Comparison of ENCODE assay signal across 13 cellular contexts in genomic region chr1:118101445-118101844, GRCh38.
A peak's percentile ranks its signal among the peaks of the same experiment; 100 is the strongest.
DNase-seq lines count a peak whose midpoint lies in the region; ATAC-seq, FAIRE-seq and TF ChIP-seq lines count a peak whose summit lies in the region.
"Had no signal": no experiment of that assay in that cellular context is flagged by ENCODE, and none has a peak within 500 bp of the region (broad histone marks: within the 10 kb centered on the region; RNA-seq: fewer than 3 reads in every experiment).

No MANE protein-coding gene starts in this region.

- DNase-seq in AG08395 (ENCODE audit: low spot score): peak; percentile 73
- DNase-seq in GM04504 (ENCODE audit: low read depth): peak; percentile 82
- peak; percentile 92 to 93 for DNase-seq in SJSA1 (ENCODE audit: low read depth in 1 of 2, low spot score in 2 of 2)
- DNase-seq in kidney tubule cell (ENCODE audit: low spot score): peak; percentile 28
- no peak for DNase-seq in ascending aorta (ENCODE audit: low spot score in 2 of 2)
- DNase-seq in frontal cortex (ENCODE audit: low spot score in 2 of 2): no peak
- DNase-seq: activated naive CD4-positive, alpha-beta T cell; effector memory CD4-positive, alpha-beta T cell; upper lobe of right lung had no signal

- H3K4me3 ChIP-seq in SJSA1 (no peak overlapping the region), ascending aorta (no peak overlapping the region)
- H3K4me3 ChIP-seq: BLaER1, upper lobe of right lung had no signal

- intact Hi-C loops in ascending aorta (cut with DNase I): no loop called here

- no peaks in the 10 kb centered on the region for H3K27me3 ChIP-seq in SJSA1 (replicated peaks)
- H3K27me3 ChIP-seq in ascending aorta: no peaks in the 10 kb centered on the region
- H3K27me3 ChIP-seq: BLaER1, upper lobe of right lung had no signal

- H3K27ac ChIP-seq in SJSA1 (peak overlapping the region; percentile 75), ascending aorta (no peak overlapping the region)
- H3K27ac ChIP-seq: BLaER1, upper lobe of right lung had no signal

- no peak for FAIRE-seq in frontal cortex (lab: Jason Lieb, UNC)
- FAIRE-seq: TTC549 had no signal

- H3K9me3 ChIP-seq in SJSA1 (replicated peaks): no peaks in the 10 kb centered on the region
- no peaks in the 10 kb centered on the region for H3K9me3 ChIP-seq in ascending aorta
- H3K9me3 ChIP-seq: BLaER1, upper lobe of right lung had no signal

- no peaks in the 10 kb centered on the region for H3K36me3 ChIP-seq in SJSA1
- H3K36me3 ChIP-seq in ascending aorta: no peaks in the 10 kb centered on the region
- H3K36me3 ChIP-seq: BLaER1, upper lobe of right lung had no signal

- ATAC-seq in HG03045 (IDR thresholded peaks at IDR 0.05; ENCODE audit: unreplicated experiment): no peak
- ATAC-seq in activated CD4-positive, CD25-positive, alpha-beta regulatory T cell treated with anti-CD3 and anti-CD28 coated beads, Interleukin-2, amount 50 U/mL, for 24 hours: no peak

- TF ChIP-seq CTCF in ascending aorta (IDR thresholded peaks at IDR 0.05): no peak

- H3K4me1 ChIP-seq in SJSA1 (replicated peaks) (peaks cover 44% of the 10 kb centered on the region), ascending aorta (no peaks in the 10 kb centered on the region)
- H3K4me1 ChIP-seq: BLaER1, upper lobe of right lung had no signal

Comparison
In these comparisons a context has a peak if more than half of its experiments do, and no peak if none do; other contexts are left out.
1. DNase-seq: peak in AG08395 (single experiment), GM04504 (single experiment), SJSA1 (2 of 2) and kidney tubule cell (single experiment); none in ascending aorta (0 of 2) and frontal cortex (0 of 2).